ENCODE assay signal across 1 cellular context in genomic region chr9:15510789-15511575, GRCh38.
TF ChIP-seq lines count a peak whose summit lies in the region.

Gene PSIP1 (minus strand): TSS chr9:15510970. CDS start chr9:15510188, 782 bp downstream.

TF ChIP-seq in K562, 482 proteins besides CTCF, POLR2A, EP300 and RAD21 (continued from another document and continues in another):
- TF ChIP-seq SMARCE1 (IDR thresholded peaks at IDR 0.05) (0 out of 2 replicates have a peak, but pooled peaks have one; percentile 23), MTA1 (IDR thresholded peaks at IDR 0.05; ENCODE audit: borderline replicate concordance) (peak; percentile 37; the same call in 1 of the 2 replicates), TAF9B (IDR thresholded peaks at IDR 0.05; ENCODE audit: partially characterized antibody) (peak; percentile 71), NFRKB (IDR thresholded peaks at IDR 0.05; ENCODE audit: low read depth) (0 out of 2 replicates have a peak, but pooled peaks have one; percentile 51), CREB1 (IDR thresholded peaks at IDR 0.05) (peak; percentile 54), CREB1 (CRISPR knock-in tag; IDR thresholded peaks at IDR 0.05) (peak; percentile 72), AFF4 (CRISPR knock-in tag; IDR thresholded peaks at IDR 0.05) (peak; percentile 78; the same call in 1 of the 2 replicates), BCLAF1 (IDR thresholded peaks at IDR 0.05; ENCODE audit: borderline replicate concordance in 1 of 2, control insufficient read depth in 1 of 2, low read depth in 2 of 2, low read length in 1 of 2) (peak in 1 of 2 experiments; percentile 98; a peak in 2 of 4 replicates), ATF7 (IDR thresholded peaks at IDR 0.05) (peak; percentile 100), EP400 (IDR thresholded peaks at IDR 0.05) (peak; percentile 84), VEZF1 (CRISPR knock-in tag; IDR thresholded peaks at IDR 0.05) (peak; percentile 72), CAMTA2 (CRISPR knock-in tag; conservative IDR thresholded peaks at IDR 0.05) (no peak), EGR1 (conservative IDR thresholded peaks at IDR 0.05) (0 out of 2 replicates have a peak, but pooled peaks have one; percentile 24), RBFOX2 (IDR thresholded peaks at IDR 0.05; ENCODE audit: low read depth, low read length) (peak; percentile 94), NFIC (IDR thresholded peaks at IDR 0.05) (peak; percentile 7; the same call in 1 of the 2 replicates), ZNF764 (CRISPR knock-in tag; IDR thresholded peaks at IDR 0.05; ENCODE audit: low read depth) (no peak), POLR2H (tag; IDR thresholded peaks at IDR 0.05; ENCODE audit: low read depth) (peak; percentile 40; the same call in 1 of the 2 replicates)
- TF ChIP-seq, protein P1, sequence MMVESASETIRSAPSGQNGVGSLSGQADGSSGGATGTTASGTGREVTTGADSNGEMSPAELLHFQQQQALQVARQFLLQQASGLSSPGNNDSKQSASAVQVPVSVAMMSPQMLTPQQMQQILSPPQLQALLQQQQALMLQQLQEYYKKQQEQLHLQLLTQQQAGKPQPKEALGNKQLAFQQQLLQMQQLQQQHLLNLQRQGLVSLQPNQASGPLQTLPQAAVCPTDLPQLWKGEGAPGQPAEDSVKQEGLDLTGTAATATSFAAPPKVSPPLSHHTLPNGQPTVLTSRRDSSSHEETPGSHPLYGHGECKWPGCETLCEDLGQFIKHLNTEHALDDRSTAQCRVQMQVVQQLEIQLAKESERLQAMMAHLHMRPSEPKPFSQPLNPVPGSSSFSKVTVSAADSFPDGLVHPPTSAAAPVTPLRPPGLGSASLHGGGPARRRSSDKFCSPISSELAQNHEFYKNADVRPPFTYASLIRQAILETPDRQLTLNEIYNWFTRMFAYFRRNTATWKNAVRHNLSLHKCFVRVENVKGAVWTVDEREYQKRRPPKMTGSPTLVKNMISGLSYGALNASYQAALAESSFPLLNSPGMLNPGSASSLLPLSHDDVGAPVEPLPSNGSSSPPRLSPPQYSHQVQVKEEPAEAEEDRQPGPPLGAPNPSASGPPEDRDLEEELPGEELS (CRISPR knock-in tag; IDR thresholded peaks at IDR 0.05; ENCODE audit: borderline replicate concordance) = 0 out of 2 replicates have a peak, but pooled peaks have one; percentile 22
- TF ChIP-seq, protein P2, sequence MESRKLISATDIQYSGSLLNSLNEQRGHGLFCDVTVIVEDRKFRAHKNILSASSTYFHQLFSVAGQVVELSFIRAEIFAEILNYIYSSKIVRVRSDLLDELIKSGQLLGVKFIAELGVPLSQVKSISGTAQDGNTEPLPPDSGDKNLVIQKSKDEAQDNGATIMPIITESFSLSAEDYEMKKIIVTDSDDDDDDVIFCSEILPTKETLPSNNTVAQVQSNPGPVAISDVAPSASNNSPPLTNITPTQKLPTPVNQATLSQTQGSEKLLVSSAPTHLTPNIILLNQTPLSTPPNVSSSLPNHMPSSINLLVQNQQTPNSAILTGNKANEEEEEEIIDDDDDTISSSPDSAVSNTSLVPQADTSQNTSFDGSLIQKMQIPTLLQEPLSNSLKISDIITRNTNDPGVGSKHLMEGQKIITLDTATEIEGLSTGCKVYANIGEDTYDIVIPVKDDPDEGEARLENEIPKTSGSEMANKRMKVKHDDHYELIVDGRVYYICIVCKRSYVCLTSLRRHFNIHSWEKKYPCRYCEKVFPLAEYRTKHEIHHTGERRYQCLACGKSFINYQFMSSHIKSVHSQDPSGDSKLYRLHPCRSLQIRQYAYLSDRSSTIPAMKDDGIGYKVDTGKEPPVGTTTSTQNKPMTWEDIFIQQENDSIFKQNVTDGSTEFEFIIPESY (CRISPR knock-in tag; IDR thresholded peaks at IDR 0.05) = 0 out of 2 replicates have a peak, but pooled peaks have one; percentile 36
- TF ChIP-seq, protein P3, sequence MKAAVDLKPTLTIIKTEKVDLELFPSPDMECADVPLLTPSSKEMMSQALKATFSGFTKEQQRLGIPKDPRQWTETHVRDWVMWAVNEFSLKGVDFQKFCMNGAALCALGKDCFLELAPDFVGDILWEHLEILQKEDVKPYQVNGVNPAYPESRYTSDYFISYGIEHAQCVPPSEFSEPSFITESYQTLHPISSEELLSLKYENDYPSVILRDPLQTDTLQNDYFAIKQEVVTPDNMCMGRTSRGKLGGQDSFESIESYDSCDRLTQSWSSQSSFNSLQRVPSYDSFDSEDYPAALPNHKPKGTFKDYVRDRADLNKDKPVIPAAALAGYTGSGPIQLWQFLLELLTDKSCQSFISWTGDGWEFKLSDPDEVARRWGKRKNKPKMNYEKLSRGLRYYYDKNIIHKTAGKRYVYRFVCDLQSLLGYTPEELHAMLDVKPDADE (conservative IDR thresholded peaks at IDR 0.05; ENCODE audit: control insufficient read depth, low read depth, low read length) = 0 out of 2 replicates have a peak, but pooled peaks have one; percentile 48
- TF ChIP-seq, protein P4, sequence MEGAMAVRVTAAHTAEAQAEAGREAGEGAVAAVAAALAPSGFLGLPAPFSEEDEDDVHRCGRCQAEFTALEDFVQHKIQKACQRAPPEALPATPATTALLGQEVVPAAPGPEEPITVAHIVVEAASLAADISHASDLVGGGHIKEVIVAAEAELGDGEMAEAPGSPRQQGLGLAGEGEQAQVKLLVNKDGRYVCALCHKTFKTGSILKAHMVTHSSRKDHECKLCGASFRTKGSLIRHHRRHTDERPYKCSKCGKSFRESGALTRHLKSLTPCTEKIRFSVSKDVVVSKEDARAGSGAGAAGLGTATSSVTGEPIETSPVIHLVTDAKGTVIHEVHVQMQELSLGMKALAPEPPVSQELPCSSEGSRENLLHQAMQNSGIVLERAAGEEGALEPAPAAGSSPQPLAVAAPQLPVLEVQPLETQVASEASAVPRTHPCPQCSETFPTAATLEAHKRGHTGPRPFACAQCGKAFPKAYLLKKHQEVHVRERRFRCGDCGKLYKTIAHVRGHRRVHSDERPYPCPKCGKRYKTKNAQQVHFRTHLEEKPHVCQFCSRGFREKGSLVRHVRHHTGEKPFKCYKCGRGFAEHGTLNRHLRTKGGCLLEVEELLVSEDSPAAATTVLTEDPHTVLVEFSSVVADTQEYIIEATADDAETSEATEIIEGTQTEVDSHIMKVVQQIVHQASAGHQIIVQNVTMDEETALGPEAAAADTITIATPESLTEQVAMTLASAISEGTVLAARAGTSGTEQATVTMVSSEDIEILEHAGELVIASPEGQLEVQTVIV (CRISPR knock-in tag; IDR thresholded peaks at IDR 0.05; ENCODE audit: borderline replicate concordance) = no peak
